Comparison of ENCODE assay signal across 8 cellular contexts in genomic region chr1:156591181-156591431, GRCh38. TPM values are rescaled to one million over a fixed set of nuclear protein-coding genes. Genes with fewer than 3 reads are reported as not detected.
A peak's percentile ranks its signal among the peaks of the same experiment; 100 is the strongest.
DNase-seq lines count a peak whose midpoint lies in the region; ATAC-seq, FAIRE-seq and TF ChIP-seq lines count a peak whose summit lies in the region.

No MANE protein-coding gene starts in this region.

- peak overlapping the region; percentile 88 for H2AFZ ChIP-seq in H1 (ENCODE audit: low read length)

- FAIRE-seq in H1 (lab: Jason Lieb, UNC) = no peak

- peak overlapping the region; percentile 2 for H4K5ac ChIP-seq in H1 (ENCODE audit: insufficient read length, low read depth, low read length)

- no peak overlapping the region for H3K23ac ChIP-seq in H1 (ENCODE audit: insufficient read length)

- no peak overlapping the region for H4K8ac ChIP-seq in H1 (ENCODE audit: extremely low read depth, insufficient read depth, low read length)

- H3K23me2 ChIP-seq in H1 (ENCODE audit: low read depth, low read length) = peaks cover 10% of the 10 kb centered on the region

- H3K27ac ChIP-seq in H1 (ENCODE audit: low read depth, low read length) (no peak overlapping the region), ovary (peak overlapping the region in 1 of 2 donors; percentile 60)

- no peak overlapping the region for H2AK5ac ChIP-seq in H1 (ENCODE audit: low read depth, low read length)

- DNase-seq in NB4 (ENCODE audit: low read depth) = no peak
- DNase-seq in H1 (ENCODE audit: low read depth in 1 of 2, low spot score in 2 of 2) = no peak
- no peak for DNase-seq in ovary
- no peak for DNase-seq in middle frontal gyrus (ENCODE audit: extremely low spot score, low spot score)
- no peak for DNase-seq in DMS79 (lab: John Stamatoyannopoulos, UW)

- no peak overlapping the region for H2BK20ac ChIP-seq in H1 (ENCODE audit: low read length)

- peaks cover 8 to 29% (median 18%) of the 10 kb centered on the region in 4 experiments for H3K36me3 ChIP-seq in H1 (ENCODE audit: control insufficient read depth in 2 of 4, insufficient read depth in 4 of 4, low read length in 3 of 4)
- H3K36me3 ChIP-seq in ovary = no peaks in the 10 kb centered on the region

- H3K18ac ChIP-seq in H1 (ENCODE audit: extremely low read depth, low read length) = no peak overlapping the region; the same call in 1 of the 2 replicates

- peak overlapping the region; percentile 4 for H3K4ac ChIP-seq in H1 (replicated peaks; ENCODE audit: insufficient read length, low read depth, low read length)

- H4K91ac ChIP-seq in H1 (replicated peaks; ENCODE audit: insufficient read length, low read length) = peak overlapping the region; percentile 50

- H2BK12ac ChIP-seq in H1 (ENCODE audit: low read depth, low read length) = no peak overlapping the region

- H3K79me1 ChIP-seq in H1 (ENCODE audit: low read depth, low read length) = 0 out of 2 replicates have a peak, but pooled peaks cover 2% of the 10 kb centered on the region

- TF ChIP-seq POLR2A in NB4 (IDR thresholded peaks at IDR 0.05; ENCODE audit: extremely low read depth, insufficient read length) = no peak
- TF ChIP-seq POLR2A in H1 (IDR thresholded peaks at IDR 0.05; ENCODE audit: control extremely low read depth in 1 of 2, low read depth in 2 of 2, low read length in 2 of 2) = no peak
- TF ChIP-seq POLR2A in ovary (IDR thresholded peaks at IDR 0.05) = no peak

- TF ChIP-seq EP300 in H1 (IDR thresholded peaks at IDR 0.05; ENCODE audit: borderline replicate concordance in 1 of 2, low read depth in 2 of 2, low read length in 2 of 2) (no peak), ovary (IDR thresholded peaks at IDR 0.05) (no peak)

- H3K79me2 ChIP-seq in H1 (ENCODE audit: control insufficient read depth in 1 of 2, insufficient read depth in 2 of 2, low read length in 2 of 2) = no peaks in the 10 kb centered on the region

- peak overlapping the region; percentile 68 to 87 for H3K4me2 ChIP-seq in H1 (ENCODE audit: insufficient read depth in 1 of 2, low read depth in 2 of 2, low read length in 2 of 2)

- no peak overlapping the region for H2BK120ac ChIP-seq in H1 (replicated peaks; ENCODE audit: low read depth, low read length)

- POLR2A ChIA-PET in H1 (lab: Charles Lee; ENCODE audit: partially characterized antibody) = interaction anchor here (0.8 to 5.1 kb wide), 30 partner anchors 9 to 212 kb away, joined by 3 to 66 read pairs (median 4); partner anchors contain the start of genes GPATCH4, HAPLN2, MEF2D and PRCC

- no peak overlapping the region for H3K56ac ChIP-seq in H1 (replicated peaks; ENCODE audit: insufficient read length, low read depth, low read length)

- WGBS in H1 (ENCODE audit: extremely low coverage in 1 of 2, insufficient coverage in 1 of 2, insufficient read length in 1 of 2, insufficient replicate concordance in 2 of 2, low coverage in 1 of 2, low lambda C conversion rate in 2 of 2, missing lambda C conversion rate in 1 of 2), 2 experiments = 21% methylated on average over 6 of the region's 6 CpGs; no CpG with 5 or more reads in 1 of the 2 experiments
- 15 to 20% (median 19%) methylated on average over 6 of the region's 6 CpGs for WGBS in ovary, 3 donors

- CTCF ChIA-PET in H1 (lab: Charles Lee; ENCODE audit: partially characterized antibody) = interaction anchor here (0.7 to 5.3 kb wide), 17 partner anchors 10 to 205 kb away, joined by 3 to 45 read pairs (median 4); partner anchors contain the start of genes GPATCH4, HAPLN2 and TTC24

- H2BK15ac ChIP-seq in H1 (ENCODE audit: low read length) = no peak overlapping the region; the same call in 1 of the 2 replicates

- H3K4me1 ChIP-seq in H1 (replicated peaks in 1 of 4; ENCODE audit: control insufficient read depth in 3 of 4, insufficient read depth in 4 of 4, low read length in 3 of 4) (peaks cover 0 to 10% (median 2%) of the 10 kb centered on the region in 4 experiments; a peak in 4 of 7 replicates), ovary (ENCODE audit: insufficient read depth) (no peaks in the 10 kb centered on the region)

- H3K9me3 ChIP-seq in H1 (ENCODE audit: insufficient read depth in 2 of 2, low read depth in 1 of 2, low read length in 1 of 2) = no peaks in the 10 kb centered on the region
- no peaks in the 10 kb centered on the region for H3K9me3 ChIP-seq in ovary

- H3K9ac ChIP-seq in H1 (replicated peaks in 1 of 4; ENCODE audit: extremely low read depth in 1 of 4, low read depth in 3 of 4, low read length in 3 of 4) = peak overlapping the region in 2 of 4 experiments; percentile 31 to 64; a peak in 3 of 7 replicates

- H2BK5ac ChIP-seq in H1 (ENCODE audit: low read depth, low read length) = peak overlapping the region; percentile 41; the same call in 1 of the 2 replicates

- ATAC-seq in GM18502 (IDR thresholded peaks at IDR 0.05; ENCODE audit: poor library complexity, unreplicated experiment) (peak; percentile 15), GM21737 (IDR thresholded peaks at IDR 0.05; ENCODE audit: unreplicated experiment) (no peak), HG02610 (IDR thresholded peaks at IDR 0.05; ENCODE audit: unreplicated experiment) (no peak)

- intact Hi-C loops in ovary (cut with DNase I) = loop anchor here in 1 of 4 donors (5.0 kb wide), 1 partner anchor 134 kb away; no protein-coding TSS in a partner anchor

- H3K4me3 ChIP-seq in NB4 (ENCODE audit: low read depth, low read length) (peak overlapping the region; percentile 81), H1 (ENCODE audit: extremely low read depth in 1 of 4, insufficient read depth in 2 of 4, low read depth in 3 of 4, low read length in 4 of 4) (peak overlapping the region; percentile 62 to 87 (median 81)), ovary (peak overlapping the region; percentile 51)

- TF ChIP-seq RAD21 in H1 (IDR thresholded peaks at IDR 0.05 in 1 of 2, conservative IDR thresholded peaks at IDR 0.05 in 1 of 2; ENCODE audit: low read depth in 2 of 2, low read length in 2 of 2) = no peak

- H3K27me3 ChIP-seq in H1 (replicated peaks in 1 of 4; ENCODE audit: control insufficient read depth in 3 of 4, extremely low read depth in 1 of 4, insufficient read depth in 3 of 4, low read length in 3 of 4) = no peaks in the 10 kb centered on the region
- no peaks in the 10 kb centered on the region for H3K27me3 ChIP-seq in ovary

- no peak overlapping the region for H3K14ac ChIP-seq in H1 (ENCODE audit: insufficient read length)

- peaks cover 0 to 5% of the 10 kb centered on the region in 2 experiments for H4K20me1 ChIP-seq in H1 (replicated peaks in 1 of 2; ENCODE audit: control insufficient read depth in 1 of 2, insufficient read depth in 2 of 2, low read length in 2 of 2)

- TF ChIP-seq CTCF in NB4 (IDR thresholded peaks at IDR 0.05; ENCODE audit: low read depth, low read length) (no peak), H1 (IDR thresholded peaks at IDR 0.05; ENCODE audit: control extremely low read depth in 1 of 3, insufficient read depth in 1 of 3, low read depth in 1 of 3, low read length in 3 of 3) (no peak), ovary (IDR thresholded peaks at IDR 0.05) (no peak)

RNA-seq across cellular contexts. Expression of gene NAXE, which starts 0.5 kb away (rescaled TPM):
- 73.1 and 75.4 TPM in 2 replicates for total RNA-seq in H1 (2021; fragmentation: NEBNext Ultra II Directional; extraction: Animal tissue kit (Norgen Biotek cat#: 25700))
- polyA plus RNA-seq in H1 (2011; rRNA removed) = 74.3 and 99.5 TPM in 2 replicates
- polyA plus RNA-seq in H1 (2011; cell fraction: cytosol; rRNA removed) = 81.7 TPM
- polyA plus RNA-seq in H1 (2011; cell fraction: nucleus; rRNA removed) = 111 TPM
- polyA plus RNA-seq in H1 (2012, experiment 1 of 2) = 74.5 to 117 TPM (median 106 TPM) in 4 replicates
- 142 TPM for polyA plus RNA-seq in H1 (2012, experiment 2 of 2)
- polyA plus RNA-seq in H1 (2013, experiment 1 of 2) = 84.0 TPM
- 93.6 TPM for polyA plus RNA-seq in H1 (2013, experiment 2 of 2)
- 43.2 and 70.3 TPM in 2 replicates for polyA minus RNA-seq in H1 (2011; rRNA and poly(A)+ RNA removed)
- polyA minus RNA-seq in H1 (2011; cell fraction: cytosol; rRNA and poly(A)+ RNA removed) = 32.7 TPM
- 59.4 TPM for polyA minus RNA-seq in H1 (2011; cell fraction: nucleus; rRNA and poly(A)+ RNA removed)
- total RNA-seq in ovary = 10 to 100 TPM; 43.5 to 85.4 (median 65.4) TPM
- 10 to 100 TPM; 57.8 to 75.0 TPM for polyA plus RNA-seq in ovary

RNA-seq across cellular contexts. Expression of gene GPATCH4, which starts 10.2 kb away (rescaled TPM):
- 47.9 and 48.5 TPM in 2 replicates for total RNA-seq in H1 (2021; fragmentation: NEBNext Ultra II Directional; extraction: Animal tissue kit (Norgen Biotek cat#: 25700))
- polyA plus RNA-seq in H1 (2011; rRNA removed) (19.3 and 20.5 TPM in 2 replicates), ovary (10 to 100 TPM; 10.0 to 22.0 TPM)
- polyA plus RNA-seq in H1 (2011; cell fraction: cytosol; rRNA removed) = 41.0 TPM
- 26.5 TPM for polyA plus RNA-seq in H1 (2011; cell fraction: nucleus; rRNA removed)
- 71.6 to 116 TPM (median 83.2 TPM) in 4 replicates for polyA plus RNA-seq in H1 (2012, experiment 1 of 2)
- polyA plus RNA-seq in H1 (2012, experiment 2 of 2) = 13.8 TPM
- polyA plus RNA-seq in H1 (2013, experiment 1 of 2) = 53.9 TPM
- 53.2 TPM for polyA plus RNA-seq in H1 (2013, experiment 2 of 2)
- polyA minus RNA-seq in H1 (2011; rRNA and poly(A)+ RNA removed) = 53.2 and 70.6 TPM in 2 replicates
- polyA minus RNA-seq in H1 (2011; cell fraction: cytosol; rRNA and poly(A)+ RNA removed) = 23.5 TPM
- polyA minus RNA-seq in H1 (2011; cell fraction: nucleus; rRNA and poly(A)+ RNA removed) = 85.1 TPM
- 10 to 100 TPM; 11.1 to 45.1 (median 22.8) TPM for total RNA-seq in ovary

RNA-seq across cellular contexts. Expression of gene TTC24, which starts 11.6 kb away (rescaled TPM):
- total RNA-seq in H1 (2021; fragmentation: NEBNext Ultra II Directional; extraction: Animal tissue kit (Norgen Biotek cat#: 25700)) = not detected in 2 replicates
- 0.08 TPM in 1 of 2 replicates, not detected in the other for polyA plus RNA-seq in H1 (2011; rRNA removed)
- 0.09 TPM for polyA plus RNA-seq in H1 (2011; cell fraction: cytosol; rRNA removed)
- 0.26 TPM for polyA plus RNA-seq in H1 (2011; cell fraction: nucleus; rRNA removed)
- not detected in 4 replicates for polyA plus RNA-seq in H1 (2012, experiment 1 of 2)
- polyA plus RNA-seq in H1 (2012, experiment 2 of 2) = not detected
- not detected for polyA plus RNA-seq in H1 (2013, experiment 1 of 2)
- polyA plus RNA-seq in H1 (2013, experiment 2 of 2) = 0.04 TPM
- polyA minus RNA-seq in H1 (2011; rRNA and poly(A)+ RNA removed) = not detected in 2 replicates
- polyA minus RNA-seq in H1 (2011; cell fraction: cytosol; rRNA and poly(A)+ RNA removed) = not detected
- 1.5 TPM for polyA minus RNA-seq in H1 (2011; cell fraction: nucleus; rRNA and poly(A)+ RNA removed)
- under 1 TPM in 1 of 7 donors, not detected in 6; 0.15 TPM for total RNA-seq in ovary
- under 1 TPM in 1 of 2 donors, not detected in 1; 0.12 TPM for polyA plus RNA-seq in ovary

RNA-seq across cellular contexts. Expression of gene IQGAP3, which starts 18.7 kb away (rescaled TPM):
- 20.9 and 22.3 TPM in 2 replicates for total RNA-seq in H1 (2021; fragmentation: NEBNext Ultra II Directional; extraction: Animal tissue kit (Norgen Biotek cat#: 25700))
- polyA plus RNA-seq in H1 (2011; rRNA removed) (14.6 and 18.2 TPM in 2 replicates), ovary (under 1 TPM; 0.18 to 0.60 TPM)
- 17.7 TPM for polyA plus RNA-seq in H1 (2011; cell fraction: cytosol; rRNA removed)
- 92.9 TPM for polyA plus RNA-seq in H1 (2011; cell fraction: nucleus; rRNA removed)
- 16.6 to 22.1 TPM (median 19.6 TPM) in 4 replicates for polyA plus RNA-seq in H1 (2012, experiment 1 of 2)
- polyA plus RNA-seq in H1 (2012, experiment 2 of 2) = 10.9 TPM
- polyA plus RNA-seq in H1 (2013, experiment 1 of 2) = 12.9 TPM
- 10.7 TPM for polyA plus RNA-seq in H1 (2013, experiment 2 of 2)
- 32.1 and 40.4 TPM in 2 replicates for polyA minus RNA-seq in H1 (2011; rRNA and poly(A)+ RNA removed)
- polyA minus RNA-seq in H1 (2011; cell fraction: cytosol; rRNA and poly(A)+ RNA removed) = 15.9 TPM
- 30.1 TPM for polyA minus RNA-seq in H1 (2011; cell fraction: nucleus; rRNA and poly(A)+ RNA removed)
- total RNA-seq in ovary = 1 to 10 TPM in 1 of 7 donors, under 1 TPM in 5, not detected in 1; 0.05 to 1.2 (median 0.30) TPM

RNA-seq across cellular contexts. Expression of gene HAPLN2, which starts 28.1 kb away (rescaled TPM):
- total RNA-seq in H1 (2021; fragmentation: NEBNext Ultra II Directional; extraction: Animal tissue kit (Norgen Biotek cat#: 25700)) = 0.19 TPM in 1 of 2 replicates, not detected in the other
- polyA plus RNA-seq in H1 (2011; rRNA removed) (0.51 and 1.2 TPM in 2 replicates), ovary (1 to 10 TPM in 1 of 2 donors, not detected in 1; 1.1 TPM)
- polyA plus RNA-seq in H1 (2011; cell fraction: cytosol; rRNA removed) = 0.81 TPM
- 3.4 TPM for polyA plus RNA-seq in H1 (2011; cell fraction: nucleus; rRNA removed)
- 0.40 to 0.92 TPM (median 0.72 TPM) in 3 of 4 replicates, not detected in the other for polyA plus RNA-seq in H1 (2012, experiment 1 of 2)
- not detected for polyA plus RNA-seq in H1 (2012, experiment 2 of 2)
- polyA plus RNA-seq in H1 (2013, experiment 1 of 2) = 0.45 TPM
- polyA plus RNA-seq in H1 (2013, experiment 2 of 2) = 0.15 TPM
- not detected in 2 replicates for polyA minus RNA-seq in H1 (2011; rRNA and poly(A)+ RNA removed)
- polyA minus RNA-seq in H1 (2011; cell fraction: cytosol; rRNA and poly(A)+ RNA removed) = not detected
- polyA minus RNA-seq in H1 (2011; cell fraction: nucleus; rRNA and poly(A)+ RNA removed) = 0.50 TPM
- 1 to 10 TPM in 5 of 7 donors, under 1 TPM in 2; 0.30 to 1.9 (median 1.2) TPM for total RNA-seq in ovary
